Comparison of ENCODE assay signal across 8 cellular contexts in the genomic region with DNA sequence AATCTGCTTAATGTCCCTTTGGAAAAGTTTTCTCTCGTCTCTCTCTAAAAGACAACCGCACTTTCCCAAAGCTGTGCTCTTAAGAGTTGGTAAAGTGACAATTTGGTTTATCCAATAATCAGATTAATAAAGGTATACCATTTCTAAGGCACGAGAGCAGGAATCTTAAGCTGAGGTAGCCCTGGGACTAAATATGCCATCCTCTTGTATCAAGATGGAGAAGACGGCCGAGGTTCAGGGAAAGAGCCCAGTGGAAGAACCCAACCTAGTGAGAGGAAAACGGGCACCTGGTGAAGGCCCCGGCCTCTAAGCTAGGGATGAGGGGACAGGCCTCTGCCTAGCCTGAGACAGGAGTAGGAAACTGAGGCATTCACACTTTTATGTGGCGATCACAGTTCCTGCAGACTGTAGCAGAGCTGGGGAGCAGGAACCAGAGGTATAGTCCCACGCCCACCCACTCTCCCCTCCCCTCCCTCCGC. TPM values are rescaled to one million over a fixed set of nuclear protein-coding genes. Genes with fewer than 3 reads are reported as not detected.
DNase-seq lines count a peak whose midpoint lies in the region; ATAC-seq and TF ChIP-seq lines count a peak whose summit lies in the region.

No MANE protein-coding gene starts in this region.

- H3F3A ChIP-seq in neural cell (ENCODE audit: insufficient read depth, low read length, poor library complexity, severe bottlenecking): no peaks in the 10 kb centered on the region

- H3K36me3 ChIP-seq in CD4-positive, CD25-positive, alpha-beta regulatory T cell (ENCODE audit: control insufficient read depth, insufficient read depth, low read length): no peaks in the 10 kb centered on the region
- H3K36me3 ChIP-seq in colonic mucosa: no peaks in the 10 kb centered on the region
- no peaks in the 10 kb centered on the region for H3K36me3 ChIP-seq in neural cell (ENCODE audit: insufficient read depth, low read length)

- no peak for ATAC-seq in CD4-positive, CD25-positive, alpha-beta regulatory T cell (ENCODE audit: low read depth in 2 of 2)

- peaks cover 6 to 41% (median 30%) of the 10 kb centered on the region in 4 donors for H3K4me1 Mint-ChIP-seq in CD4-positive, CD25-positive, alpha-beta regulatory T cell

- peak overlapping the region in 2 of 3 donors; percentile 42 to 95 for H3K27ac Mint-ChIP-seq in CD4-positive, CD25-positive, alpha-beta regulatory T cell

- H3K9ac ChIP-seq in colonic mucosa (ENCODE audit: low read depth in 2 of 2, low read length in 2 of 2) (peak overlapping the region; percentile 75 to 91), neural cell (ENCODE audit: low read length) (peak overlapping the region; percentile 98)

- TF ChIP-seq CTCF in colonic mucosa (IDR thresholded peaks at IDR 0.05): no peak
- no peak for TF ChIP-seq CTCF in neural cell (IDR thresholded peaks at IDR 0.05; ENCODE audit: poor library complexity, severe bottlenecking)

- peak overlapping the region; percentile 94 for H2AFZ ChIP-seq in neural cell (ENCODE audit: low read depth, low read length)

- H3K4me3 ChIP-seq in CD4-positive, CD25-positive, alpha-beta regulatory T cell (ENCODE audit: low read depth, low read length): peak overlapping the region; percentile 92
- peak overlapping the region; percentile 43 for H3K4me3 ChIP-seq in Jurkat, Clone E6-1 (ENCODE audit: low read length)
- peak overlapping the region; percentile 67 for H3K4me3 ChIP-seq in colonic mucosa
- peak overlapping the region; percentile 94 for H3K4me3 ChIP-seq in neural cell (ENCODE audit: low read length)

- peaks cover 31% of the 10 kb centered on the region for H3K4me1 ChIP-seq in CD4-positive, CD25-positive, alpha-beta regulatory T cell (ENCODE audit: control insufficient read depth, insufficient read depth, low read length, poor library complexity, severe bottlenecking)
- H3K4me1 ChIP-seq in colonic mucosa: no peaks in the 10 kb centered on the region

- H3K36me3 Mint-ChIP-seq in CD4-positive, CD25-positive, alpha-beta regulatory T cell: peaks cover 10% of the 10 kb centered on the region

- peak overlapping the region; percentile 96 to 99 (median 98) for H3K4me3 Mint-ChIP-seq in CD4-positive, CD25-positive, alpha-beta regulatory T cell

- no peaks in the 10 kb centered on the region for H3K9me3 Mint-ChIP-seq in CD4-positive, CD25-positive, alpha-beta regulatory T cell

- H4K20me1 ChIP-seq in neural cell (ENCODE audit: insufficient read depth): no peaks in the 10 kb centered on the region

- peaks cover 19% of the 10 kb centered on the region for H3K27me3 Mint-ChIP-seq in CD4-positive, CD25-positive, alpha-beta regulatory T cell

- no peak overlapping the region for H3K4me2 ChIP-seq in neural cell (ENCODE audit: low read length)

- H3K9me2 ChIP-seq in neural cell (ENCODE audit: insufficient read depth, low read length): no peaks in the 10 kb centered on the region

- TF ChIP-seq EP300 in neural cell (conservative IDR thresholded peaks at IDR 0.05; ENCODE audit: poor library complexity, severe bottlenecking): no peak

- H3K79me2 ChIP-seq in neural cell (replicated peaks; ENCODE audit: insufficient read depth, low read length): peaks cover 33% of the 10 kb centered on the region

- no peaks in the 10 kb centered on the region for H3K9me3 ChIP-seq in CD4-positive, CD25-positive, alpha-beta regulatory T cell (ENCODE audit: control insufficient read depth in 2 of 2, low read length in 2 of 2)
- H3K9me3 ChIP-seq in colonic mucosa: no peaks in the 10 kb centered on the region
- no peaks in the 10 kb centered on the region for H3K9me3 ChIP-seq in neural cell (ENCODE audit: low read length)

- TF ChIP-seq RAD21 in neural cell (conservative IDR thresholded peaks at IDR 0.05): no peak

- no peaks in the 10 kb centered on the region for H3K27me3 ChIP-seq in CD4-positive, CD25-positive, alpha-beta regulatory T cell (ENCODE audit: control insufficient read depth, insufficient read depth, low read length)
- H3K27me3 ChIP-seq in colonic mucosa: no peaks in the 10 kb centered on the region
- H3K27me3 ChIP-seq in neural cell (ENCODE audit: insufficient read depth, low read depth, low read length): no peaks in the 10 kb centered on the region

- H3K27ac ChIP-seq in CD4-positive, CD25-positive, alpha-beta regulatory T cell (ENCODE audit: insufficient read depth, low read length, poor library complexity, severe bottlenecking): peak overlapping the region; percentile 85
- peak overlapping the region; percentile 84 for H3K27ac ChIP-seq in colonic mucosa
- H3K27ac ChIP-seq in neural cell (ENCODE audit: low read length): peak overlapping the region; percentile 97

- intact Hi-C loops in colonic mucosa (cut with DNase I): no loop called here

- no peak for DNase-seq in CD4-positive, CD25-positive, alpha-beta regulatory T cell
- DNase-seq in Jurkat, Clone E6-1 (ENCODE audit: low read depth, low spot score): no peak
- DNase-seq in colonic mucosa (no peak), NCI-H1092 treated with DMSO at 0.1 percent for 48 hours (lab: John Stamatoyannopoulos, UW) (no peak), T1000 (lab: John Stamatoyannopoulos, UW) (no peak), NCI-H2029 treated with DMSO at 0.1 percent for 48 hours (lab: John Stamatoyannopoulos, UW) (no peak)
- DNase-seq in activated CD4-positive, alpha-beta T cell treated with anti-CD3 and anti-CD28 coated beads for 1 hour: no peak

TF ChIP-seq in neural cell, 6 proteins besides CTCF, POLR2A, EP300 and RAD21:
- TF ChIP-seq POLR2AphosphoS5 (IDR thresholded peaks at IDR 0.05) (no peak), EZH2 (IDR thresholded peaks at IDR 0.05; ENCODE audit: borderline replicate concordance, insufficient read depth, low read length, poor library complexity, severe bottlenecking) (no peak), MXI1 (conservative IDR thresholded peaks at IDR 0.05; ENCODE audit: poor library complexity, severe bottlenecking) (no peak), REST (IDR thresholded peaks at IDR 0.05; ENCODE audit: borderline replicate concordance) (no peak), SMC3 (conservative IDR thresholded peaks at IDR 0.05; ENCODE audit: poor library complexity) (no peak), TAF1 (IDR thresholded peaks at IDR 0.05; ENCODE audit: low read depth) (no peak)

RNA-seq across cellular contexts. Expression of gene SARS1, which starts 0.3 kb away (rescaled TPM):
- 117 TPM for total RNA-seq in CD4-positive, CD25-positive, alpha-beta regulatory T cell
- 100 to 1,000 TPM; 156 to 173 (median 170) TPM for polyA plus RNA-seq in CD4-positive, CD25-positive, alpha-beta regulatory T cell
- 155 TPM for polyA plus RNA-seq in Jurkat, Clone E6-1 (2012; ENCODE audit: insufficient read depth, insufficient read length)
- 100 to 1,000 TPM; 139 to 193 TPM for total RNA-seq in colonic mucosa
- 274 and 281 TPM in 2 replicates for polyA plus RNA-seq in neural cell
- 188 and 201 TPM in 2 replicates for polyA minus RNA-seq in neural cell

RNA-seq across cellular contexts. Expression of gene CELSR2, which starts 36.0 kb away (rescaled TPM):
- total RNA-seq in CD4-positive, CD25-positive, alpha-beta regulatory T cell: 2.5 TPM
- polyA plus RNA-seq in CD4-positive, CD25-positive, alpha-beta regulatory T cell: under 1 TPM; 0.02 to 0.24 (median 0.11) TPM
- 13.5 TPM for polyA plus RNA-seq in Jurkat, Clone E6-1 (2012; ENCODE audit: insufficient read depth, insufficient read length)
- 1 to 10 TPM; 4.2 to 6.1 TPM for total RNA-seq in colonic mucosa
- 7.9 and 9.5 TPM in 2 replicates for polyA plus RNA-seq in neural cell
- polyA minus RNA-seq in neural cell: 54.3 and 59.2 TPM in 2 replicates

Comparison
In these comparisons a context has a peak if more than half of its experiments do, and no peak if none do; other contexts are left out.
1. H3K4me3 ChIP-seq: peak in every context shown above with its lines; median percentile 94 in neural cell; 92 in CD4-positive, CD25-positive, alpha-beta regulatory T cell; 67 in colonic mucosa; 43 in Jurkat, Clone E6-1.